In genomic region chr10:61904711-61905445, GRCh38 we compare ENCODE assay signal across 8 cellular contexts. TPM values are rescaled to one million over a fixed set of nuclear protein-coding genes. Genes with fewer than 3 reads are reported as not detected.
DNase-seq lines count a peak whose midpoint lies in the region; ATAC-seq and TF ChIP-seq lines count a peak whose summit lies in the region.

No MANE protein-coding gene starts in this region.

- H3K27me3 Mint-ChIP-seq in activated T-helper 2 cell treated with anti-CD3 and anti-CD28 coated beads, Interferon-gamma antibody, Interleukin-2, Interleukin-4, amounts not matched to agents 10 μg/mL and 5 μg/mL and 100 μg/mL, durations not matched to agents 14 hours and 24 hours and 36 hours (ENCODE audit: low read depth), result no peaks in the 10 kb centered on the region

- no peak overlapping the region for H3K4me3 ChIP-seq in gastrocnemius medialis

- in situ Hi-C loops in gastrocnemius medialis (cut with MboI; ENCODE audit: low sequenced_read_pairs in 4 of 4), result loop anchor here in 2 of 4 donors (5.0 to 10.0 kb wide), 2 partner anchors 120 to 137 kb away; no protein-coding TSS in a partner anchor

- TF ChIP-seq CTCF in gastrocnemius medialis (IDR thresholded peaks at IDR 0.05 in 4 of 5, conservative IDR thresholded peaks at IDR 0.05 in 1 of 5), result no peak

- H3K27me3 ChIP-seq in gastrocnemius medialis, result no peaks in the 10 kb centered on the region

- H3K36me3 ChIP-seq in gastrocnemius medialis, result no peaks in the 10 kb centered on the region

- ATAC-seq in GM18508 (IDR thresholded peaks at IDR 0.05; ENCODE audit: insufficient read depth, unreplicated experiment) (peak; percentile 49), HG02938 (IDR thresholded peaks at IDR 0.05; ENCODE audit: unreplicated experiment) (peak; percentile 38), gastrocnemius medialis (no peak)

- H3K4me1 Mint-ChIP-seq in activated T-helper 2 cell treated with anti-CD3 and anti-CD28 coated beads, Interferon-gamma antibody, Interleukin-2, Interleukin-4, amounts not matched to agents 10 μg/mL and 5 μg/mL and 100 μg/mL, durations not matched to agents 14 hours and 24 hours and 36 hours (ENCODE audit: low read depth), result peaks cover 30% of the 10 kb centered on the region

- H3K27ac ChIP-seq in gastrocnemius medialis, result peak overlapping the region; percentile 90 to 97 (median 94)

- DNase-seq in AML-193 (lab: John Stamatoyannopoulos, UW), result peak; percentile 9 to 24
- DNase-seq in NCI-H526 treated with DMSO at 0.1 percent for 48 hours (lab: John Stamatoyannopoulos, UW), result peak; percentile 28
- DNase-seq in activated T-helper 2 cell treated with anti-CD3 and anti-CD28 coated beads, Interferon-gamma antibody, Interleukin-2, Interleukin-4, amounts not matched to agents 10 μg/mL and 5 μg/mL and 100 μg/mL, durations not matched to agents 14 hours and 24 hours and 36 hours (ENCODE audit: low spot score), result no peak
- DNase-seq in glomerular visceral epithelial cell (ENCODE audit: extremely low spot score), result peak; percentile 73
- no peak for DNase-seq in gastrocnemius medialis
- DNase-seq in effector CD8-positive, alpha-beta T cell (lab: John Stamatoyannopoulos, UW), result no peak

- H3K4me3 Mint-ChIP-seq in activated T-helper 2 cell treated with anti-CD3 and anti-CD28 coated beads, Interferon-gamma antibody, Interleukin-2, Interleukin-4, amounts not matched to agents 10 μg/mL and 5 μg/mL and 100 μg/mL, durations not matched to agents 14 hours and 24 hours and 36 hours (ENCODE audit: low read depth), result peak overlapping the region; percentile 95

- H3K9me3 Mint-ChIP-seq in activated T-helper 2 cell treated with anti-CD3 and anti-CD28 coated beads, Interferon-gamma antibody, Interleukin-2, Interleukin-4, amounts not matched to agents 10 μg/mL and 5 μg/mL and 100 μg/mL, durations not matched to agents 14 hours and 24 hours and 36 hours, result no peaks in the 10 kb centered on the region

- peaks cover 15 to 22% of the 10 kb centered on the region in 2 donors for H3K4me1 ChIP-seq in gastrocnemius medialis

- no peaks in the 10 kb centered on the region for H3K9me3 ChIP-seq in gastrocnemius medialis

- intact Hi-C loops in activated T-helper 2 cell treated with anti-CD3 and anti-CD28 coated beads, Interferon-gamma antibody, Interleukin-2, Interleukin-4, amounts not matched to agents 10 μg/mL and 5 μg/mL and 100 μg/mL, durations not matched to agents 14 hours and 24 hours and 36 hours (cut with micrococcal nuclease), result loop anchor here (1.0 to 10.0 kb wide), 6 partner anchors 87 to 950 kb away; no protein-coding TSS in a partner anchor
- intact Hi-C loops in gastrocnemius medialis (cut with DNase I; ENCODE audit: low total_unique reads), result loop anchor here (5.0 to 10.0 kb wide), 3 partner anchors 67 to 900 kb away; partner anchors contain the start of gene ADO

- no peak for TF ChIP-seq POLR2A in gastrocnemius medialis (IDR thresholded peaks at IDR 0.05)

- peaks cover 34% of the 10 kb centered on the region for H3K36me3 Mint-ChIP-seq in activated T-helper 2 cell treated with anti-CD3 and anti-CD28 coated beads, Interferon-gamma antibody, Interleukin-2, Interleukin-4, amounts not matched to agents 10 μg/mL and 5 μg/mL and 100 μg/mL, durations not matched to agents 14 hours and 24 hours and 36 hours (ENCODE audit: low read depth)

- peak overlapping the region; percentile 93 for H3K27ac Mint-ChIP-seq in activated T-helper 2 cell treated with anti-CD3 and anti-CD28 coated beads, Interferon-gamma antibody, Interleukin-2, Interleukin-4, amounts not matched to agents 10 μg/mL and 5 μg/mL and 100 μg/mL, durations not matched to agents 14 hours and 24 hours and 36 hours

RNA-seq across cellular contexts. Expression of gene ARID5B, which starts 3.4 kb away (rescaled TPM):
- total RNA-seq in activated T-helper 2 cell treated with anti-CD3 and anti-CD28 coated beads, Interferon-gamma antibody, Interleukin-2, Interleukin-4, amounts not matched to agents 10 μg/mL and 5 μg/mL and 100 μg/mL, durations not matched to agents 14 hours and 24 hours and 36 hours, result 34.9 and 35.7 TPM in 2 replicates
- 100 to 1,000 TPM; 156 to 512 (median 263) TPM for total RNA-seq in gastrocnemius medialis

Comparison
In these comparisons a context has a peak if more than half of its experiments do, and no peak if none do; other contexts are left out.
1. DNase-seq: peak in AML-193 (2 of 2), NCI-H526 treated with DMSO at 0.1 percent for 48 hours (single experiment) and glomerular visceral epithelial cell (single experiment); none in activated T-helper 2 cell treated with anti-CD3 and anti-CD28 coated beads, Interferon-gamma antibody, Interleukin-2, Interleukin-4, amounts not matched to agents 10 μg/mL and 5 μg/mL and 100 μg/mL, durations not matched to agents 14 hours and 24 hours and 36 hours (single experiment), gastrocnemius medialis (0 of 2) and effector CD8-positive, alpha-beta T cell (single experiment).
2. ATAC-seq: peak in GM18508 (single experiment) and HG02938 (single experiment); none in gastrocnemius medialis (0 of 2).